In the genomic region with DNA sequence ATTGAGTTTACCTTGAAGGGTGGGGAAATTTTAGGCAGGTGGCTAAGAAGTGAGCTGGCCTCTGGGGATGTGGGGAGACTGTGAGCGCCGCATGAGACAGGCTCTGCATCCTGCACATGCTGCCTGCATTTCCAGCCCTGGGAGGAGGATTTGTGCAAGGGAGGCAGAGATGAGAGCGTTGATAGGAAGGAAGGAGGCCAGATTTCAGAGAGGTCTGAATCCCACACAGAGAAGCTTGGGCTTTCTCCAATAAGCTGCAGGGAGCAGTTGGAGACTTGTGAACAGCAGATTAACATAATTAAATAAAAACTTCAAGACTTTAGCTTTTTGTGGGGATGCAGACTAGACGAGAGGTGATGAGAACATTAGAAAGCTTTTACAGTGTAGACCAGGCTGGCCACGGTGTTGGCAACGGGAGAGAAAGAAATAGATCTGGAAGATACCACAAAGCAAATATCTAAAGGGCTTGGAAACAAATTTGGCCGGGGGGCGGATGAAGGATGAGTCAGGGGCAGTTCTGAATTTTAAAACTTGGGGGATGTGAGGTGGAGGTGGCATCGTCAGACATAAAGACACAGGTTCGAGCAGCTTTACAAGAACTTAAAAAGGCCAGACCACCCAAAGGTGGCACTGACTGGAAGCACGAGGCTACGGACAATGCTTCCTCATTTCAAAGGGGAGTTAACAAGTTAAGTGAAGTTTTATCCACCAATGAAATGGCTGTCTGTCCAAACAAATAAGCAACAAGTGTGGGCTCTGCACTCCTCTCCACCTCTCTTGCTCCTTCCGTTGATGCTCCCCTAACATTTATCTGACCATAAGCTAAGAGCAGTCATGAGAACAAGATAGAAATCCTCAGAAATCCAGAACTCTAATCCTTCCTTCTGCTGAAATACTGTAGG, we compare ENCODE assay signal across 10 cellular contexts. TPM values are rescaled to one million over a fixed set of nuclear protein-coding genes. Genes with fewer than 3 reads are reported as not detected.
A peak's percentile ranks its signal among the peaks of the same experiment; 100 is the strongest.
DNase-seq lines count a peak whose midpoint lies in the region; ATAC-seq and TF ChIP-seq lines count a peak whose summit lies in the region.
"Had no signal": no experiment of that assay in that cellular context is flagged by ENCODE, and none has a peak within 500 bp of the region (broad histone marks: within the 10 kb centered on the region; RNA-seq: fewer than 3 reads in every experiment).

No MANE protein-coding gene starts in this region.

- peaks cover 0 to 5% of the 10 kb centered on the region in 2 donors for H3K9me3 Mint-ChIP-seq in activated naive CD4-positive, alpha-beta T cell treated with anti-CD3 and anti-CD28 coated beads, Interleukin-2, amount 50 U/mL, for 72 hours
- H3K9me3 Mint-ChIP-seq in natural killer cell, result no peaks in the 10 kb centered on the region
- no peaks in the 10 kb centered on the region for H3K9me3 Mint-ChIP-seq in CD8-positive, alpha-beta memory T cell
- H3K9me3 Mint-ChIP-seq: H9 had no signal

- peak overlapping the region; percentile 81 to 83 for H3K27ac Mint-ChIP-seq in activated naive CD4-positive, alpha-beta T cell treated with anti-CD3 and anti-CD28 coated beads, Interleukin-2, amount 50 U/mL, for 72 hours
- H3K27ac Mint-ChIP-seq in natural killer cell, result peak overlapping the region; percentile 50 to 81
- peak overlapping the region in 1 of 8 donors; percentile 8 for H3K27ac Mint-ChIP-seq in CD8-positive, alpha-beta memory T cell
- H3K27ac Mint-ChIP-seq: H9 had no signal

- no peak for ATAC-seq in activated naive CD4-positive, alpha-beta T cell treated with anti-CD3 and anti-CD28 coated beads, Interleukin-2, amount 50 U/mL, for 72 hours
- ATAC-seq in natural killer cell, result no peak

- TF ChIP-seq CTCF in natural killer cell (IDR thresholded peaks at IDR 0.05), result no peak
- no peak for TF ChIP-seq CTCF in GM20000 (IDR thresholded peaks at IDR 0.05; ENCODE audit: extremely low read depth, missing control alignments)

- peaks cover 44 to 48% of the 10 kb centered on the region in 2 donors for H3K4me1 Mint-ChIP-seq in natural killer cell
- H3K4me1 Mint-ChIP-seq in CD8-positive, alpha-beta memory T cell, result peaks cover 10 to 28% (median 11%) of the 10 kb centered on the region in 3 donors

- POLR2A ChIA-PET in CD8-positive, alpha-beta memory T cell (lab: Charles Lee), result no interaction called here

- H3K36me3 ChIP-seq in CD8-positive, alpha-beta memory T cell (ENCODE audit: insufficient read depth, low read length), result no peaks in the 10 kb centered on the region
- H3K36me3 ChIP-seq: spleen had no signal

- intact Hi-C loops in natural killer cell (cut with micrococcal nuclease), result loop anchor here (10.0 kb wide), 1 partner anchor 287 kb away; no protein-coding TSS in a partner anchor

- CTCF ChIA-PET in CD8-positive, alpha-beta memory T cell (lab: Charles Lee), result interaction anchor here (1.1 kb wide), 1 partner anchor 49 kb away, joined by 4 read pairs; no protein-coding TSS in a partner anchor

- in situ Hi-C loops in KBM-7 (cut with MboI; ENCODE audit: low pct_unique_long_range_greater_than_20kb, low sequenced_read_pairs), result no loop called here

- H3K27me3 Mint-ChIP-seq in natural killer cell (ENCODE audit: low read depth in 2 of 2), result no peaks in the 10 kb centered on the region
- no peaks in the 10 kb centered on the region for H3K27me3 Mint-ChIP-seq in CD8-positive, alpha-beta memory T cell

- no peaks in the 10 kb centered on the region for H3K27me3 ChIP-seq in CD8-positive, alpha-beta memory T cell (ENCODE audit: insufficient read depth, low read length, poor library complexity, severe bottlenecking)
- H3K27me3 ChIP-seq: spleen had no signal

- H3K27ac ChIP-seq in CD8-positive, alpha-beta memory T cell (ENCODE audit: low read depth, low read length), result no peak overlapping the region
- H3K27ac ChIP-seq: spleen had no signal

- no peaks in the 10 kb centered on the region for H3K36me3 Mint-ChIP-seq in activated naive CD4-positive, alpha-beta T cell treated with anti-CD3 and anti-CD28 coated beads, Interleukin-2, amount 50 U/mL, for 72 hours
- no peaks in the 10 kb centered on the region for H3K36me3 Mint-ChIP-seq in natural killer cell
- peaks cover 3 to 18% (median 7%) of the 10 kb centered on the region in 3 donors for H3K36me3 Mint-ChIP-seq in CD8-positive, alpha-beta memory T cell

- H3K4me3 ChIP-seq in CD8-positive, alpha-beta memory T cell (ENCODE audit: low read length), result no peak overlapping the region
- H3K4me3 ChIP-seq: spleen had no signal

- DNase-seq in EH (ENCODE audit: low read depth) (peak; percentile 51), KBM-7 (peak; percentile 32), natural killer cell (no peak), activated gamma-delta T cell treated with Interleukin-2 at 50 U/mL for 16 hours (no peak), GM20000 (ENCODE audit: low spot score) (no peak)
- DNase-seq in activated naive CD4-positive, alpha-beta T cell treated with anti-CD3 and anti-CD28 coated beads, Interleukin-2, amount 50 U/mL, for 72 hours (ENCODE audit: low spot score in 2 of 2), result no peak
- no peak for DNase-seq in CD8-positive, alpha-beta memory T cell
- DNase-seq: H9, MM.1S, spleen had no signal

- peaks cover 7% of the 10 kb centered on the region for H3K4me1 ChIP-seq in CD8-positive, alpha-beta memory T cell (ENCODE audit: insufficient read depth, low read length)

- H3K9me3 ChIP-seq in CD8-positive, alpha-beta memory T cell (ENCODE audit: low read length), result no peaks in the 10 kb centered on the region
- H3K9me3 ChIP-seq: spleen had no signal

- H3K4me3 Mint-ChIP-seq in natural killer cell, result no peak overlapping the region
- H3K4me3 Mint-ChIP-seq in CD8-positive, alpha-beta memory T cell, result no peak overlapping the region
- H3K4me3 Mint-ChIP-seq: H9 had no signal

RNA-seq across cellular contexts. Expression of gene HIVEP3, which starts 57.0 kb away (rescaled TPM):
- total RNA-seq in activated naive CD4-positive, alpha-beta T cell treated with anti-CD3 and anti-CD28 coated beads, Interleukin-2, amount 50 U/mL, for 72 hours, result 10 to 100 TPM; 13.3 to 25.0 TPM
- total RNA-seq in natural killer cell, result 10 to 100 TPM; 26.2 to 35.2 (median 29.8) TPM
- 10 to 100 TPM; 23.0 to 24.0 TPM for total RNA-seq in CD8-positive, alpha-beta memory T cell
- 15.1 TPM for polyA plus RNA-seq in CD8-positive, alpha-beta memory T cell

Comparison
In these comparisons a context has a peak if more than half of its experiments do, and no peak if none do; other contexts are left out.
1. DNase-seq: peak in EH (single experiment) and KBM-7 (single experiment); none in activated naive CD4-positive, alpha-beta T cell treated with anti-CD3 and anti-CD28 coated beads, Interleukin-2, amount 50 U/mL, for 72 hours (0 of 2), natural killer cell (single experiment), activated gamma-delta T cell treated with Interleukin-2 at 50 U/mL for 16 hours (single experiment), CD8-positive, alpha-beta memory T cell (0 of 5) and GM20000 (single experiment).